ENCODE assay signal across 3 cellular contexts in genomic region chr1:85208488-85208887, GRCh38.
TF ChIP-seq lines count a peak whose summit lies in the region.

No MANE protein-coding gene starts in this region.

TF ChIP-seq in HEK293, 187 proteins besides CTCF, POLR2A, EP300 and RAD21:
- TF ChIP-seq ZNF580 (tag by site-specific recombination; IDR thresholded peaks at IDR 0.05): peak; percentile 72; the same call in 1 of the 2 replicates
- no peak for TF ChIP-seq ZNF239 (tag by site-specific recombination; IDR thresholded peaks at IDR 0.05)
- peak; percentile 96 for TF ChIP-seq ZNF623 (tag by site-specific recombination; IDR thresholded peaks at IDR 0.05)

TF ChIP-seq in WTC11, 78 proteins besides CTCF, POLR2A, EP300 and RAD21:
- TF ChIP-seq GTF2I (CRISPR knock-in tag; conservative IDR thresholded peaks at IDR 0.05) (0 out of 2 replicates have a peak, but pooled peaks have one; percentile 21), ARID4B (CRISPR knock-in tag; IDR thresholded peaks at IDR 0.05; ENCODE audit: borderline replicate concordance) (no peak)

TF ChIP-seq in H1, 55 proteins besides CTCF, POLR2A, EP300 and RAD21:
- no peak for TF ChIP-seq NANOG (IDR thresholded peaks at IDR 0.05; ENCODE audit: insufficient read depth, low read depth, low read length, poor library complexity, severe bottlenecking)
- 0 out of 2 replicates have a peak, but pooled peaks have one; percentile 81 for TF ChIP-seq KDM1A (IDR thresholded peaks at IDR 0.05; ENCODE audit: borderline replicate concordance, low read length)
- no peak for TF ChIP-seq SIN3A (conservative IDR thresholded peaks at IDR 0.05 in 1 of 2, IDR thresholded peaks at IDR 0.05 in 1 of 2; ENCODE audit: low read depth in 1 of 2, low read length in 2 of 2)
